Comparison of ENCODE assay signal across 9 cellular contexts in the genomic region with DNA sequence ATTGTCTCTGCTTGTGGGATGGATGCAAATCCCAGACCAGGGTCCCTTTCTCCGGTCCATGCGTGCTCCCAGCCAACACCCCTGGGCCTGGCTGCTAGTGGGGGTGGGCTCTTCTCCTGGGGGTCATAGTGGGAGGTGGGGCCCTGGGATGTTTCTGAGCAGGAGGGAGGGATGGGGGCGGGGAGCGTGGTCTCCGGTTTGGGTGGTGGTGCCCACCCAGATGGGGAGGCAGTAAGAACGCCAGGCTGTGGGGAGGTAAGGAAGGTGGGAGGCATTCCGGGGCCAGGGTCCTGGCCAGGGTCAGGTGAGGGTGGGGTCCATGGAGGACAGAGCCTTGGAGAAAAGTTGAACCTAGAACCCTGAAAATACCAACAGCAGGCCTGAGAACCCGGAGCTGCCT. TPM values are rescaled to one million over a fixed set of nuclear protein-coding genes. Genes with fewer than 3 reads are reported as not detected.
DNase-seq lines count a peak whose midpoint lies in the region; ATAC-seq and TF ChIP-seq lines count a peak whose summit lies in the region.
"Had no signal": no experiment of that assay in that cellular context is flagged by ENCODE, and none has a peak within 500 bp of the region (broad histone marks: within the 10 kb centered on the region; RNA-seq: fewer than 3 reads in every experiment).

No MANE protein-coding gene starts in this region.

- no peak for TF ChIP-seq RAD21 in IMR-90 (IDR thresholded peaks at IDR 0.05; ENCODE audit: low read length)

- H3K9me3 ChIP-seq in IMR-90 (ENCODE audit: control insufficient read depth, insufficient read depth, low read length) = no peaks in the 10 kb centered on the region
- H3K9me3 ChIP-seq in neuronal stem cell (replicated peaks in 1 of 2; ENCODE audit: control insufficient read depth in 2 of 2, insufficient read depth in 1 of 2, low read depth in 1 of 2, low read length in 2 of 2) = peaks cover 0 to 8% of the 10 kb centered on the region in 2 donors

- H3K36me3 ChIP-seq in ACC112 (ENCODE audit: insufficient read depth, low read length) = no peaks in the 10 kb centered on the region
- H3K36me3 ChIP-seq in IMR-90 (ENCODE audit: control insufficient read depth, insufficient read depth, low read length) = no peaks in the 10 kb centered on the region
- no peaks in the 10 kb centered on the region for H3K36me3 ChIP-seq in neuronal stem cell (replicated peaks in 1 of 2; ENCODE audit: control insufficient read depth in 2 of 2, insufficient read depth in 2 of 2, low read length in 2 of 2)

- H2BK12ac ChIP-seq in neuronal stem cell (ENCODE audit: low read length) = peak overlapping the region; percentile 7

- peak overlapping the region; percentile 28 for H2AK9ac ChIP-seq in IMR-90 (replicated peaks; ENCODE audit: low read depth, low read length, poor library complexity)

- no peaks in the 10 kb centered on the region; the same call in 1 of the 2 replicates for H4K20me1 ChIP-seq in IMR-90 (ENCODE audit: insufficient read depth, low read length)

- H2AK5ac ChIP-seq in IMR-90 (ENCODE audit: low read depth, low read length) (no peak overlapping the region), neuronal stem cell (ENCODE audit: low read depth, low read length) (peak overlapping the region; percentile 96)

- no peaks in the 10 kb centered on the region for H3K36me3 Mint-ChIP-seq in activated T-cell treated with anti-CD3 and anti-CD28 coated beads, Interleukin-2, amount 50 U/mL, for 4 hours (ENCODE audit: insufficient read depth)

- CTCF ChIA-PET in IMR-90 (lab: Yijun Ruan, JAX) = interaction anchor here (0.7 to 2.2 kb wide), 4 partner anchors 10 to 120 kb away, joined by 4 to 32 read pairs (median 6); no protein-coding TSS in a partner anchor

- H3K27me3 ChIP-seq in ACC112 (ENCODE audit: insufficient read depth, low read length) (no peaks in the 10 kb centered on the region), IMR-90 (ENCODE audit: control insufficient read depth, insufficient read depth, low read length) (no peaks in the 10 kb centered on the region; the same call in 1 of the 2 replicates), dorsolateral prefrontal cortex (peaks cover 0 to 4% (median 0%) of the 10 kb centered on the region in 45 donors), neuronal stem cell (ENCODE audit: control insufficient read depth in 3 of 3, insufficient read depth in 3 of 3, low read depth in 1 of 3, low read length in 3 of 3) (peaks cover 0 to 62% (median 31%) of the 10 kb centered on the region in 3 experiments)

- peaks cover 59% of the 10 kb centered on the region for H3K4me1 Mint-ChIP-seq in activated T-cell treated with anti-CD3 and anti-CD28 coated beads, Interleukin-2, amount 50 U/mL, for 4 hours (ENCODE audit: low read depth)

- H4K91ac ChIP-seq in IMR-90 (ENCODE audit: insufficient read depth, low read depth, low read length) = no peak overlapping the region
- no peak overlapping the region for H4K91ac ChIP-seq in neuronal stem cell (ENCODE audit: low read depth, low read length, poor library complexity)

- 70% methylated on average over 4 of the region's 8 CpGs; no CpG with 5 or more reads in 1 of the 2 experiments for WGBS in IMR-90 (ENCODE audit: extremely low coverage in 2 of 2, insufficient read length in 1 of 2), 2 experiments
- no CpG with 5 or more reads among the region's 8 CpGs for WGBS in neuronal stem cell (ENCODE audit: extremely low coverage in 2 of 2, insufficient read length in 2 of 2, insufficient replicate concordance in 1 of 2), 2 donors

- POLR2A ChIA-PET in IMR-90 (lab: Charles Lee; ENCODE audit: unreplicated experiment) = no interaction called here

- peaks cover 0 to 23% of the 10 kb centered on the region in 2 experiments; a peak in 1 of 4 replicates for H3K79me1 ChIP-seq in IMR-90 (ENCODE audit: low read depth in 1 of 2, low read length in 2 of 2)
- H3K79me1 ChIP-seq in neuronal stem cell (ENCODE audit: low read depth, low read length) = peaks cover 8% of the 10 kb centered on the region

- in situ Hi-C loops in IMR-90 (cut with MboI; ENCODE audit: low sequenced_read_pairs) = no loop called here

- peaks cover 40% of the 10 kb centered on the region for H3K4me1 ChIP-seq in ACC112 (ENCODE audit: control insufficient read depth, insufficient read depth, low read length, unreplicated experiment)
- H3K4me1 ChIP-seq in IMR-90 (ENCODE audit: control insufficient read depth, insufficient read depth, low read length) = peaks cover 29% of the 10 kb centered on the region
- H3K4me1 ChIP-seq in neuronal stem cell (ENCODE audit: control insufficient read depth in 2 of 2, insufficient read depth in 1 of 2, low read depth in 1 of 2, low read length in 2 of 2) = peaks cover 51 to 69% of the 10 kb centered on the region in 2 donors

- TF ChIP-seq CTCF in IMR-90 (conservative IDR thresholded peaks at IDR 0.05; ENCODE audit: low read depth, low read length) (no peak), dorsolateral prefrontal cortex (IDR thresholded peaks at IDR 0.05 in 54 of 56, conservative IDR thresholded peaks at IDR 0.05 in 2 of 56; ENCODE audit: low read depth in 1 of 56, partially characterized antibody in 56 of 56) (no peak)

- H2BK20ac ChIP-seq in IMR-90 (ENCODE audit: low read depth, low read length) = no peak overlapping the region

- H4K8ac ChIP-seq in IMR-90 (ENCODE audit: low read depth in 2 of 2, low read length in 2 of 2) (no peak overlapping the region), neuronal stem cell (ENCODE audit: low read depth, low read length) (no peak overlapping the region)

- H3K9me3 Mint-ChIP-seq in activated T-cell treated with anti-CD3 and anti-CD28 coated beads, Interleukin-2, amount 50 U/mL, for 4 hours = no peaks in the 10 kb centered on the region

- no peak overlapping the region for H2BK120ac ChIP-seq in IMR-90 (ENCODE audit: low read depth, low read length)
- peak overlapping the region; percentile 24 for H2BK120ac ChIP-seq in neuronal stem cell (ENCODE audit: low read depth, low read length)

- no peak overlapping the region for H3K18ac ChIP-seq in IMR-90 (ENCODE audit: low read depth, low read length)
- H3K18ac ChIP-seq in neuronal stem cell (ENCODE audit: low read length) = peak overlapping the region; percentile 6

- no peak for ATAC-seq in IMR-90 (ENCODE audit: low read depth)
- ATAC-seq in esophagus mucosa = no peak
- no peak for ATAC-seq in activated T-cell treated with anti-CD3 and anti-CD28 coated beads, Interleukin-2, amount 50 U/mL, for 4 hours
- no peak for ATAC-seq in stimulated activated naive CD8-positive, alpha-beta T cell treated with anti-CD3 and anti-CD28 coated beads, Interleukin-15, Interleukin-2, amounts not matched to agents 100 U/mL and 50 U/mL, for 24 hours

- H3K23ac ChIP-seq in IMR-90 (ENCODE audit: low read depth, low read length) (no peak overlapping the region), neuronal stem cell (ENCODE audit: low read depth, low read length, poor library complexity) (peak overlapping the region; percentile 80)

- H2BK15ac ChIP-seq in IMR-90 (ENCODE audit: low read depth, low read length) = no peak overlapping the region
- peak overlapping the region; percentile 83 for H2BK15ac ChIP-seq in neuronal stem cell (ENCODE audit: low read length)

- H3K27ac ChIP-seq in ACC112 (ENCODE audit: low read depth, low read length) (peak overlapping the region; percentile 100; the same call in 1 of the 2 replicates), IMR-90 (ENCODE audit: insufficient read depth, low read length) (no peak overlapping the region), dorsolateral prefrontal cortex (peak overlapping the region in 44 of 59 donors; percentile 5 to 95 (median 85)), neuronal stem cell (replicated peaks; ENCODE audit: low read length) (no peak overlapping the region)

- peaks cover 6% of the 10 kb centered on the region for H3K9me1 ChIP-seq in IMR-90 (ENCODE audit: insufficient read depth, low read length)

- H2AFZ ChIP-seq in ACC112 (ENCODE audit: low read length, unreplicated experiment) = no peak overlapping the region
- H2AFZ ChIP-seq in IMR-90 (replicated peaks; ENCODE audit: low read length, poor library complexity) = no peak overlapping the region
- no peak overlapping the region for H2AFZ ChIP-seq in neuronal stem cell (ENCODE audit: low read length)

- dilution Hi-C loops in IMR-90 (cut with HindIII; ENCODE audit: low sequenced_read_pairs, unreplicated experiment) = no loop called here

- no peak overlapping the region for H4K5ac ChIP-seq in IMR-90 (ENCODE audit: low read depth, low read length)

- TF ChIP-seq POLR2A in IMR-90 (IDR thresholded peaks at IDR 0.05; ENCODE audit: low read depth, low read length) = no peak

- H3K14ac ChIP-seq in IMR-90 (replicated peaks; ENCODE audit: low read depth, low read length) (no peak overlapping the region), neuronal stem cell (ENCODE audit: low read length) (peak overlapping the region; percentile 82)

- H3K4me3 Mint-ChIP-seq in activated T-cell treated with anti-CD3 and anti-CD28 coated beads, Interleukin-2, amount 50 U/mL, for 4 hours = no peak overlapping the region

- no peak overlapping the region for H3K9ac ChIP-seq in IMR-90 (ENCODE audit: low read depth, low read length)
- no peak overlapping the region for H3K9ac ChIP-seq in neuronal stem cell (ENCODE audit: low read depth, low read length, poor library complexity)

- H3K4me2 ChIP-seq in IMR-90 (ENCODE audit: low read depth, low read length) = no peak overlapping the region
- no peak overlapping the region for H3K4me2 ChIP-seq in neuronal stem cell (ENCODE audit: insufficient read depth, low read length, poor library complexity, severe bottlenecking)

- DNase-seq in IMR-90 (no peak), dorsolateral prefrontal cortex (no peak), neuronal stem cell (ENCODE audit: low spot score) (no peak), posterior vena cava (ENCODE audit: low spot score) (no peak)
- no peak for DNase-seq in activated T-cell treated with anti-CD3 and anti-CD28 coated beads, Interleukin-2, amount 50 U/mL, for 4 hours
- no peak for DNase-seq in stimulated activated naive CD8-positive, alpha-beta T cell treated with anti-CD3 and anti-CD28 coated beads, Interleukin-15, Interleukin-2, amounts not matched to agents 100 U/mL and 50 U/mL, for 24 hours

- H3K27me3 Mint-ChIP-seq in activated T-cell treated with anti-CD3 and anti-CD28 coated beads, Interleukin-2, amount 50 U/mL, for 4 hours (ENCODE audit: low read depth) = no peaks in the 10 kb centered on the region

- H3K79me2 ChIP-seq in ACC112 (ENCODE audit: control insufficient read depth, insufficient read depth, low read length, unreplicated experiment) = peaks cover 11% of the 10 kb centered on the region

- H3K4me3 ChIP-seq in ACC112 (ENCODE audit: low read depth, low read length) (no peak overlapping the region), IMR-90 (ENCODE audit: insufficient read depth, low read depth, low read length) (no peak overlapping the region), dorsolateral prefrontal cortex (peak overlapping the region in 3 of 59 donors; percentile 32 to 60 (median 52)), neuronal stem cell (ENCODE audit: low read length in 2 of 2) (no peak overlapping the region)
- H3K4me3 ChIP-seq: GM12878 had no signal

- BruUV-seq in IMR-90 (replicated peaks; lab: Mats Ljungman, UMichigan) = no TSS peak

- H2BK5ac ChIP-seq in IMR-90 (ENCODE audit: low read depth, low read length, poor library complexity, severe bottlenecking) = no peak overlapping the region
- H2BK5ac ChIP-seq in neuronal stem cell (ENCODE audit: low read length) = peak overlapping the region; percentile 82

- H3K4ac ChIP-seq in IMR-90 (ENCODE audit: low read depth, low read length) (no peak overlapping the region), neuronal stem cell (ENCODE audit: low read length) (no peak overlapping the region)

- H3K56ac ChIP-seq in IMR-90 (ENCODE audit: extremely low read depth, insufficient read depth, low read length) = no peak overlapping the region

- intact Hi-C loops in IMR-90 (cut with micrococcal nuclease) = loop anchor here (2.0 kb wide), 1 partner anchor 49 kb away; no protein-coding TSS in a partner anchor
- intact Hi-C loops in dorsolateral prefrontal cortex (cut with DNase I) = loop anchor here (2.0 kb wide), 1 partner anchor 49 kb away; no protein-coding TSS in a partner anchor
- intact Hi-C loops in posterior vena cava (cut with DNase I) = no loop called here

RNA-seq across cellular contexts. Expression of gene CRIP2, which starts 5.5 kb away (rescaled TPM):
- total RNA-seq in IMR-90 (2012; rRNA removed) (18.1 and 20.3 TPM in 2 replicates), dorsolateral prefrontal cortex (100 to 1,000 TPM in 116 of 120 experiments, 10 to 100 TPM in 4; 67.0 to 225 (median 142) TPM), posterior vena cava (100 to 1,000 TPM; 187 to 199 TPM), esophagus mucosa (51.5 TPM)
- polyA plus RNA-seq in IMR-90 (2012; rRNA removed) = 123 and 149 TPM in 2 replicates
- 196 and 200 TPM in 2 replicates for polyA plus RNA-seq in IMR-90 (2012; cell fraction: cytosol; rRNA removed)
- 61.5 and 154 TPM in 2 replicates for polyA plus RNA-seq in IMR-90 (2012; cell fraction: nucleus; rRNA removed; ENCODE audit: low replicate concordance)
- 16.9 TPM for polyA plus RNA-seq in neuronal stem cell (2013, experiment 1 of 2)
- 15.2 TPM for polyA plus RNA-seq in neuronal stem cell (2013, experiment 2 of 2)
- 1 to 10 TPM in 1 of 3 donors, under 1 TPM in 2; 0.90 to 1.4 (median 0.91) TPM for total RNA-seq in activated T-cell treated with anti-CD3 and anti-CD28 coated beads, Interleukin-2, amount 50 U/mL, for 4 hours

RNA-seq across cellular contexts. Expression of gene CRIP1, which starts 6.5 kb away (rescaled TPM):
- total RNA-seq in IMR-90 (2012; rRNA removed) (not detected in 2 replicates), dorsolateral prefrontal cortex (10 to 100 TPM in 36 of 120 experiments, 1 to 10 TPM in 80, under 1 TPM in 1, not detected in 3; 0.64 to 75.6 (median 7.4) TPM), posterior vena cava (100 to 1,000 TPM; 122 to 285 TPM), esophagus mucosa (42.6 TPM)
- 0.21 and 1.0 TPM in 2 replicates for polyA plus RNA-seq in IMR-90 (2012; rRNA removed)
- polyA plus RNA-seq in IMR-90 (2012; cell fraction: cytosol; rRNA removed) = 0.41 TPM in 1 of 2 replicates, not detected in the other
- 1.0 and 1.7 TPM in 2 replicates for polyA plus RNA-seq in IMR-90 (2012; cell fraction: nucleus; rRNA removed; ENCODE audit: low replicate concordance)
- 98.0 TPM for polyA plus RNA-seq in neuronal stem cell (2013, experiment 1 of 2)
- 93.7 TPM for polyA plus RNA-seq in neuronal stem cell (2013, experiment 2 of 2)
- 10 to 100 TPM; 24.9 to 43.9 (median 33.5) TPM for total RNA-seq in activated T-cell treated with anti-CD3 and anti-CD28 coated beads, Interleukin-2, amount 50 U/mL, for 4 hours

RNA-seq across cellular contexts. Expression of gene TEDC1, which starts 10.9 kb away (rescaled TPM):
- total RNA-seq in IMR-90 (2012; rRNA removed) = 4.2 and 5.7 TPM in 2 replicates
- 6.4 and 9.4 TPM in 2 replicates for polyA plus RNA-seq in IMR-90 (2012; rRNA removed)
- polyA plus RNA-seq in IMR-90 (2012; cell fraction: cytosol; rRNA removed) = 9.8 and 13.3 TPM in 2 replicates
- 10.7 and 48.6 TPM in 2 replicates for polyA plus RNA-seq in IMR-90 (2012; cell fraction: nucleus; rRNA removed; ENCODE audit: low replicate concordance)
- total RNA-seq in dorsolateral prefrontal cortex = 10 to 100 TPM in 118 of 120 experiments, 1 to 10 TPM in 2; 8.9 to 23.4 (median 15.6) TPM
- polyA plus RNA-seq in neuronal stem cell (2013, experiment 1 of 2) = 13.4 TPM
- 11.7 TPM for polyA plus RNA-seq in neuronal stem cell (2013, experiment 2 of 2)
- total RNA-seq in posterior vena cava = 10 to 100 TPM in 1 of 2 donors, 1 to 10 TPM in 1; 7.9 to 15.4 TPM
- total RNA-seq in esophagus mucosa = 8.9 TPM
- total RNA-seq in activated T-cell treated with anti-CD3 and anti-CD28 coated beads, Interleukin-2, amount 50 U/mL, for 4 hours = 10 to 100 TPM; 53.7 to 58.7 (median 57.8) TPM

RNA-seq across cellular contexts. Expression of gene TMEM121, which starts 46.2 kb away (rescaled TPM):
- 2.7 and 3.9 TPM in 2 replicates for total RNA-seq in IMR-90 (2012; rRNA removed)
- polyA plus RNA-seq in IMR-90 (2012; rRNA removed) = 6.3 and 8.5 TPM in 2 replicates
- polyA plus RNA-seq in IMR-90 (2012; cell fraction: cytosol; rRNA removed) = 5.9 and 17.0 TPM in 2 replicates
- polyA plus RNA-seq in IMR-90 (2012; cell fraction: nucleus; rRNA removed; ENCODE audit: low replicate concordance) = 5.2 and 13.9 TPM in 2 replicates
- 10 to 100 TPM; 11.9 to 30.7 (median 19.1) TPM for total RNA-seq in dorsolateral prefrontal cortex
- 7.2 TPM for polyA plus RNA-seq in neuronal stem cell (2013, experiment 1 of 2)
- 6.3 TPM for polyA plus RNA-seq in neuronal stem cell (2013, experiment 2 of 2)
- total RNA-seq in posterior vena cava = 1 to 10 TPM; 1.9 to 2.2 TPM
- 0.48 TPM for total RNA-seq in esophagus mucosa
- 10 to 100 TPM; 14.4 to 24.6 (median 19.5) TPM for total RNA-seq in activated T-cell treated with anti-CD3 and anti-CD28 coated beads, Interleukin-2, amount 50 U/mL, for 4 hours

Comparison
In these comparisons a context has a peak if more than half of its experiments do, and no peak if none do; other contexts are left out.
1. H3K27ac ChIP-seq: peak in ACC112 (single experiment) and dorsolateral prefrontal cortex (44 of 59); none in IMR-90 (single experiment) and neuronal stem cell (single experiment).
2. intact Hi-C loops: an anchor here in IMR-90 (2.0 kb wide) and dorsolateral prefrontal cortex (2.0 kb wide); none called in posterior vena cava.